ENCODE assay signal across 1 cellular context in the genomic region with DNA sequence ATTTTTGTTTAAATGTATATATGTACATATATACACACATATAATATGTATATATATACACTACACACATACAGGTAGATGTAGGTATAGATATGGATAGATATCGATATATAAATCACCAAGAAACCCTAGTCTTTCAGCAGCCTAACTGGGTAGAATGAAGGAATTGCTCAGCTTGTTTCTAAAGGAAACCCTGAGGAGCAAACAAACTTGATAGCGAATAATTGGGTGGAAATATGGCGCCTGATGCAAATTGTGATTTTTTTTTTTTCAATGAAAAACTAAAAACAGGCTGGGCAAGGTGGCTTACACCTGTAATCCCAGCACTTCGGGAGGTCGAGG.
TF ChIP-seq lines count a peak whose summit lies in the region.

No MANE protein-coding gene starts in this region.

TF ChIP-seq in K562, 482 proteins besides CTCF, POLR2A, EP300 and RAD21 (continued from another document):
- TF ChIP-seq HDAC2 (IDR thresholded peaks at IDR 0.05) (no peak), ZNF766 (CRISPR knock-in tag; conservative IDR thresholded peaks at IDR 0.05) (no peak)
- TF ChIP-seq, protein P1, sequence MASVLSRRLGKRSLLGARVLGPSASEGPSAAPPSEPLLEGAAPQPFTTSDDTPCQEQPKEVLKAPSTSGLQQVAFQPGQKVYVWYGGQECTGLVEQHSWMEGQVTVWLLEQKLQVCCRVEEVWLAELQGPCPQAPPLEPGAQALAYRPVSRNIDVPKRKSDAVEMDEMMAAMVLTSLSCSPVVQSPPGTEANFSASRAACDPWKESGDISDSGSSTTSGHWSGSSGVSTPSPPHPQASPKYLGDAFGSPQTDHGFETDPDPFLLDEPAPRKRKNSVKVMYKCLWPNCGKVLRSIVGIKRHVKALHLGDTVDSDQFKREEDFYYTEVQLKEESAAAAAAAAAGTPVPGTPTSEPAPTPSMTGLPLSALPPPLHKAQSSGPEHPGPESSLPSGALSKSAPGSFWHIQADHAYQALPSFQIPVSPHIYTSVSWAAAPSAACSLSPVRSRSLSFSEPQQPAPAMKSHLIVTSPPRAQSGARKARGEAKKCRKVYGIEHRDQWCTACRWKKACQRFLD (CRISPR knock-in tag; IDR thresholded peaks at IDR 0.05), result no peak
